ENCODE assay signal across 16 cellular contexts in the genomic region with DNA sequence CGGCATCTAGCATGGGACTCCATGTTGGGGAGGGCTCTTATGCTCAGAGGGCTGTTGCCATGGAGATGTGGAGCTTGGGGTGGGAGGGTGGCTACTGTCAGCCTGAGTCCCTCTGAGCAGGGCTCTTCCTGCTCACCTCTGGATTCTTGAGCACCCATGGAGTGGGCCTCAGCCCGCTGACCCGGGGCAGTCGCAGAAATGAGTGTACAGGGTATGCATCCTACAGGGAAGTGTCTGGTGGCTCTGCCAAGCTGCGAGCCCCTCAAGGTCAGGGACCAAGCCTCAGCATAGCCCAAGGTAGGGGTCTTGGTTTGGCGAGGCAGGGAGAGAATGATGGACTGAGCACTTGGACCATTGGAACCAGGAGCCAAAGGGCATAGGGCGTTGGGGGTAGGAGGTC.
"Had no signal": no experiment of that assay in that cellular context is flagged by ENCODE, and none has a peak within 500 bp of the region (broad histone marks: within the 10 kb centered on the region; RNA-seq: fewer than 3 reads in every experiment).

No MANE protein-coding gene starts in this region.

- H3K27me3 Mint-ChIP-seq: activated CD4-positive, alpha-beta memory T cell treated with anti-CD3 and anti-CD28 coated beads, Interleukin-2, amount 10 ng/mL, durations not matched to agents 7 days and 5 days; activated naive CD8-positive, alpha-beta T cell treated with anti-CD3 and anti-CD28 coated beads, Interleukin-2, amount 10 ng/mL, durations not matched to agents 7 days and 5 days; activated T-cell treated with anti-CD3 and anti-CD28 coated beads, Interleukin-2, amount 50 U/mL, for 24 hours; central memory CD8-positive, alpha-beta T cell had no signal

- ATAC-seq: body of pancreas, upper lobe of right lung had no signal

- H3K4me3 Mint-ChIP-seq: activated CD4-positive, alpha-beta memory T cell treated with anti-CD3 and anti-CD28 coated beads, Interleukin-2, amount 10 ng/mL, durations not matched to agents 7 days and 5 days; activated naive CD8-positive, alpha-beta T cell treated with anti-CD3 and anti-CD28 coated beads, Interleukin-2, amount 10 ng/mL, durations not matched to agents 7 days and 5 days; activated T-cell treated with anti-CD3 and anti-CD28 coated beads, Interleukin-2, amount 50 U/mL, for 24 hours; central memory CD8-positive, alpha-beta T cell; immature natural killer cell; mesothelial cell of epicardium; nephron had no signal

- H3K27ac ChIP-seq: colonic mucosa, upper lobe of right lung had no signal

- H3K27me3 ChIP-seq: body of pancreas, colonic mucosa, stomach, upper lobe of right lung had no signal

- H3K9me3 Mint-ChIP-seq: activated CD4-positive, alpha-beta memory T cell treated with anti-CD3 and anti-CD28 coated beads, Interleukin-2, amount 10 ng/mL, durations not matched to agents 7 days and 5 days; activated naive CD8-positive, alpha-beta T cell treated with anti-CD3 and anti-CD28 coated beads, Interleukin-2, amount 10 ng/mL, durations not matched to agents 7 days and 5 days; activated T-cell treated with anti-CD3 and anti-CD28 coated beads, Interleukin-2, amount 50 U/mL, for 24 hours; activated T-helper 2 cell treated with anti-CD3 and anti-CD28 coated beads, Interferon-gamma antibody, Interleukin-2, Interleukin-4, amounts not matched to agents 10 μg/mL and 5 μg/mL and 100 μg/mL, durations not matched to agents 14 hours and 24 hours and 36 hours; central memory CD8-positive, alpha-beta T cell; immature natural killer cell; mesothelial cell of epicardium; nephron had no signal

- DNase-seq: activated CD4-positive, alpha-beta memory T cell treated with anti-CD3 and anti-CD28 coated beads, Interleukin-2, amount 10 ng/mL, durations not matched to agents 7 days and 5 days; activated CD4-positive, alpha-beta T cell treated with anti-CD3 and anti-CD28 coated beads for 48 hours; activated CD4-positive, CD25-positive, alpha-beta regulatory T cell; activated naive CD4-positive, alpha-beta T cell treated with Interleukin-2 at 50 U/mL for 16 hours; activated naive CD8-positive, alpha-beta T cell treated with anti-CD3 and anti-CD28 coated beads, Interleukin-2, amount 10 ng/mL, durations not matched to agents 7 days and 5 days; activated T-cell treated with anti-CD3 and anti-CD28 coated beads, Interleukin-2, amount 50 U/mL, for 24 hours; colonic mucosa; immature natural killer cell; SK-N-SH; stomach; upper lobe of right lung had no signal

- H3K36me3 Mint-ChIP-seq: activated naive CD8-positive, alpha-beta T cell treated with anti-CD3 and anti-CD28 coated beads, Interleukin-2, amount 10 ng/mL, durations not matched to agents 7 days and 5 days; immature natural killer cell had no signal

- H3K4me1 Mint-ChIP-seq: activated CD4-positive, alpha-beta memory T cell treated with anti-CD3 and anti-CD28 coated beads, Interleukin-2, amount 10 ng/mL, durations not matched to agents 7 days and 5 days; activated naive CD8-positive, alpha-beta T cell treated with anti-CD3 and anti-CD28 coated beads, Interleukin-2, amount 10 ng/mL, durations not matched to agents 7 days and 5 days; central memory CD8-positive, alpha-beta T cell; immature natural killer cell had no signal

- H3K9me3 ChIP-seq: body of pancreas, colonic mucosa, SK-N-SH, stomach, upper lobe of right lung had no signal

- H3K4me1 ChIP-seq: colonic mucosa had no signal

- H3K27ac Mint-ChIP-seq: activated CD4-positive, alpha-beta memory T cell treated with anti-CD3 and anti-CD28 coated beads, Interleukin-2, amount 10 ng/mL, durations not matched to agents 7 days and 5 days; activated T-cell treated with anti-CD3 and anti-CD28 coated beads, Interleukin-2, amount 50 U/mL, for 24 hours; activated T-helper 2 cell treated with anti-CD3 and anti-CD28 coated beads, Interferon-gamma antibody, Interleukin-2, Interleukin-4, amounts not matched to agents 10 μg/mL and 5 μg/mL and 100 μg/mL, durations not matched to agents 14 hours and 24 hours and 36 hours; immature natural killer cell had no signal

- H3K36me3 ChIP-seq: colonic mucosa had no signal

- H3K4me3 ChIP-seq: body of pancreas, colonic mucosa, stomach, upper lobe of right lung had no signal

- H3K9ac ChIP-seq: SK-N-SH had no signal
